ENCODE assay signal across 23 cellular contexts in genomic region chr10:68046642-68047041, GRCh38. TPM values are rescaled to one million over a fixed set of nuclear protein-coding genes. Genes with fewer than 3 reads are reported as not detected.
A peak's percentile ranks its signal among the peaks of the same experiment; 100 is the strongest.
DNase-seq lines count a peak whose midpoint lies in the region; ATAC-seq, FAIRE-seq and TF ChIP-seq lines count a peak whose summit lies in the region.
"Had no signal": no experiment of that assay in that cellular context is flagged by ENCODE, and none has a peak within 500 bp of the region (broad histone marks: within the 10 kb centered on the region; RNA-seq: fewer than 3 reads in every experiment).

No MANE protein-coding gene starts in this region.

- no peaks in the 10 kb centered on the region for H3K9me2 ChIP-seq in DOHH2 (replicated peaks; ENCODE audit: control insufficient read depth, low read length)

- H3K79me2 ChIP-seq in DOHH2 (ENCODE audit: control insufficient read depth, low read length): peaks cover 45% of the 10 kb centered on the region

- peaks cover 18% of the 10 kb centered on the region for H3K36me3 ChIP-seq in DOHH2 (ENCODE audit: control insufficient read depth, low read length)
- no peaks in the 10 kb centered on the region; the same call in 1 of the 2 replicates for H3K36me3 ChIP-seq in BE2C
- H3K36me3 ChIP-seq: uterus had no signal

- H3F3A ChIP-seq in DOHH2 (ENCODE audit: control insufficient read depth, insufficient read depth): peaks cover 11% of the 10 kb centered on the region

- no peak for TF ChIP-seq POLR2A in H54 (IDR thresholded peaks at IDR 0.05; ENCODE audit: low read depth, low read length)

- H4K20me1 ChIP-seq in DOHH2 (ENCODE audit: control insufficient read depth, insufficient read depth, low read depth, low read length): no peaks in the 10 kb centered on the region

- ATAC-seq in HG03432 (IDR thresholded peaks at IDR 0.05; ENCODE audit: unreplicated experiment): peak; percentile 27
- ATAC-seq in memory B cell (ENCODE audit: low read depth): no peak
- ATAC-seq in GM19452 (IDR thresholded peaks at IDR 0.05; ENCODE audit: unreplicated experiment): no peak
- no peak for ATAC-seq in HG03378 (IDR thresholded peaks at IDR 0.05; ENCODE audit: unreplicated experiment)
- ATAC-seq: activated CD8-positive, alpha-beta memory T cell treated with anti-CD3 and anti-CD28 coated beads, Interleukin-2, amount 10 ng/mL, durations not matched to agents 7 days and 5 days; naive thymus-derived CD8-positive, alpha-beta T cell; sciatic nerve had no signal

- H3K4me1 ChIP-seq in DOHH2 (ENCODE audit: control insufficient read depth, low read length) (peaks cover 52% of the 10 kb centered on the region), BE2C (no peaks in the 10 kb centered on the region)
- H3K4me1 ChIP-seq: esophagus squamous epithelium, uterus had no signal

- H3K27me3 Mint-ChIP-seq in memory B cell: no peaks in the 10 kb centered on the region
- H3K27me3 Mint-ChIP-seq: activated CD8-positive, alpha-beta memory T cell treated with anti-CD3 and anti-CD28 coated beads, Interleukin-2, amount 10 ng/mL, durations not matched to agents 7 days and 5 days; activated naive CD8-positive, alpha-beta T cell treated with anti-CD3 and anti-CD28 coated beads, Interleukin-2, amount 10 ng/mL, durations not matched to agents 7 days and 5 days; naive thymus-derived CD8-positive, alpha-beta T cell had no signal

- no peaks in the 10 kb centered on the region for H3K9me3 ChIP-seq in DOHH2 (ENCODE audit: control insufficient read depth, insufficient read depth, low read length)
- H3K9me3 ChIP-seq in BE2C: no peaks in the 10 kb centered on the region
- H3K9me3 ChIP-seq: esophagus squamous epithelium, uterus had no signal

- FAIRE-seq in H54 (lab: Jason Lieb, UNC): peak; percentile 57
- FAIRE-seq: G401.6 had no signal

- peak overlapping the region; percentile 57 for H3K27ac Mint-ChIP-seq in memory B cell
- H3K27ac Mint-ChIP-seq: activated CD8-positive, alpha-beta memory T cell treated with anti-CD3 and anti-CD28 coated beads, Interleukin-2, amount 10 ng/mL, durations not matched to agents 7 days and 5 days; activated naive CD8-positive, alpha-beta T cell treated with anti-CD3 and anti-CD28 coated beads, Interleukin-2, amount 10 ng/mL, durations not matched to agents 7 days and 5 days; activated T-helper 2 cell treated with anti-CD3 and anti-CD28 coated beads, Interferon-gamma antibody, Interleukin-2, Interleukin-4, amounts not matched to agents 10 μg/mL and 5 μg/mL and 100 μg/mL, durations not matched to agents 14 hours and 24 hours and 36 hours had no signal

- no peak overlapping the region for H3K4me3 Mint-ChIP-seq in memory B cell
- H3K4me3 Mint-ChIP-seq: activated CD8-positive, alpha-beta memory T cell treated with anti-CD3 and anti-CD28 coated beads, Interleukin-2, amount 10 ng/mL, durations not matched to agents 7 days and 5 days; activated naive CD8-positive, alpha-beta T cell treated with anti-CD3 and anti-CD28 coated beads, Interleukin-2, amount 10 ng/mL, durations not matched to agents 7 days and 5 days had no signal

- H3K4me1 Mint-ChIP-seq in memory B cell: peaks cover 30% of the 10 kb centered on the region

- peak overlapping the region; percentile 69 for H3K27ac ChIP-seq in DOHH2 (ENCODE audit: low read depth, low read length)
- H3K27ac ChIP-seq: C4-2B, esophagus squamous epithelium, uterus had no signal

- peaks cover 8% of the 10 kb centered on the region for H3K36me3 Mint-ChIP-seq in memory B cell

- peak overlapping the region; percentile 59 for H3K4me3 ChIP-seq in DOHH2 (ENCODE audit: low read length)
- H3K4me3 ChIP-seq in BE2C (ENCODE audit: low read depth, low read length): no peak overlapping the region
- H3K4me3 ChIP-seq: esophagus squamous epithelium, uterus had no signal

- no peak for TF ChIP-seq CTCF in DOHH2 (IDR thresholded peaks at IDR 0.05; ENCODE audit: low read depth, low read length, poor library complexity, severe bottlenecking)
- no peak for TF ChIP-seq CTCF in BE2C (IDR thresholded peaks at IDR 0.05; ENCODE audit: low read depth, low read length)

- no peaks in the 10 kb centered on the region for H3K9me3 Mint-ChIP-seq in memory B cell
- H3K9me3 Mint-ChIP-seq: activated naive CD8-positive, alpha-beta T cell treated with anti-CD3 and anti-CD28 coated beads, Interleukin-2, amount 10 ng/mL, durations not matched to agents 7 days and 5 days; activated T-helper 2 cell treated with anti-CD3 and anti-CD28 coated beads, Interferon-gamma antibody, Interleukin-2, Interleukin-4, amounts not matched to agents 10 μg/mL and 5 μg/mL and 100 μg/mL, durations not matched to agents 14 hours and 24 hours and 36 hours; naive thymus-derived CD8-positive, alpha-beta T cell had no signal

- no peaks in the 10 kb centered on the region for H3K27me3 ChIP-seq in DOHH2 (ENCODE audit: control insufficient read depth, low read length)
- no peaks in the 10 kb centered on the region for H3K27me3 ChIP-seq in BE2C
- H3K27me3 ChIP-seq: esophagus squamous epithelium, uterus had no signal

- peak overlapping the region; percentile 74 for H3K4me2 ChIP-seq in DOHH2 (ENCODE audit: low read length)

- DNase-seq in H54 (ENCODE audit: insufficient read length, low spot score): no peak
- DNase-seq in memory B cell (ENCODE audit: low spot score in 2 of 2): no peak
- no peak for DNase-seq in NOMO-1 treated with DMSO at 0.1 percent for 48 hours (lab: John Stamatoyannopoulos, UW; ENCODE audit: unreplicated experiment)
- DNase-seq in BE2C: no peak
- DNase-seq: ACHN; activated CD4-positive, alpha-beta T cell treated with anti-CD3 and anti-CD28 coated beads for 4 hours; activated CD8-positive, alpha-beta memory T cell treated with anti-CD3 and anti-CD28 coated beads, Interleukin-2, amount 10 ng/mL, durations not matched to agents 7 days and 5 days; activated naive CD8-positive, alpha-beta T cell treated with anti-CD3 and anti-CD28 coated beads, Interleukin-2, amount 10 ng/mL, durations not matched to agents 7 days and 5 days; effector CD8-positive, alpha-beta T cell; esophagus squamous epithelium; naive thymus-derived CD8-positive, alpha-beta T cell; NCI-H1436; NCI-H524 treated with DMSO at 0.1 percent for 48 hours; stimulated activated CD4-positive, alpha-beta T cell treated with anti-CD3 and anti-CD28 coated beads, Interleukin-15, amount 100 ng/mL, for 24 hours; uterus had no signal

RNA-seq across cellular contexts. Expression of gene HERC4, which starts 28.4 kb away (rescaled TPM):
- polyA plus RNA-seq in BE2C (2012; ENCODE audit: insufficient read depth, insufficient read length, low read depth): 10.2 TPM
